1 cellular context compared by ENCODE assay signal in the genomic region with DNA sequence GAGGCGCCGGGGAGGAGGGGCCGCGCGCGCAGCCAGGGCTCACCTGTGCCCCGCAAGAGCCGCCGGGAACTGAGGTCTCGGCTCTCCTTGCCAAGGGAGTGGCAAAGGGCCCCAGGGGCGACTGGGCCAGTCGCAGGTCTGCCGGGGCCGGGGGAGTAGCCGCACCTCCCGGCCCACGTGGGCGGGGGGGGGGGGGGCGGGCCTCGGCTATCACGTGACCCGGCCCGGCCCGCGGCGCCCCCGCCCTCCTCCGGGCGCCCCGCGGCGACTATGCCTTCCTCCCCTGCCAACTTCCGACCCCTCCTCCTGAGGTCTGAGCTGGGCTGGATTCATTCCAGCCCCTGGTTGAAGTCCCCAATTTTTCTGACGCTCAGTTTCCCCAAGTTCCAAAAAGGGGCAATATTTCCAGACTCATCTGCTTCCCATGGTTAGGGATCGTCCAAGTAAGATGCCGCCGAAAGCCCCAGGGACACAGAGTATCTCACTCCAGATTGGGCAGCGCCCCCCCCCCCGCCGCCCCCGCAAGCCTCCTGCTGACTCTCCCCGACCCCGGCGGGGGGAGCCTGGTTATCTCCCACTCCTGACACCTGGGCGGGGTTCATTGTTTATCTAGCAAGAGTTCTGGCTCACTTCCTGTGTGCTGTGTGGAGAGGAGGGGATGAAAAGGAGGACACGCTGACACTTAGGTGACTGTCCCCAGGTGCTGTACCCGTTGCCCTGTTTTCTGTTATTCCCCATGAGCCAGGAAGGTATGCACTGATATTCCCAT.
A peak's percentile ranks its signal among the peaks of the same experiment; 100 is the strongest.
TF ChIP-seq lines count a peak whose summit lies in the region.

A gene with protein sequence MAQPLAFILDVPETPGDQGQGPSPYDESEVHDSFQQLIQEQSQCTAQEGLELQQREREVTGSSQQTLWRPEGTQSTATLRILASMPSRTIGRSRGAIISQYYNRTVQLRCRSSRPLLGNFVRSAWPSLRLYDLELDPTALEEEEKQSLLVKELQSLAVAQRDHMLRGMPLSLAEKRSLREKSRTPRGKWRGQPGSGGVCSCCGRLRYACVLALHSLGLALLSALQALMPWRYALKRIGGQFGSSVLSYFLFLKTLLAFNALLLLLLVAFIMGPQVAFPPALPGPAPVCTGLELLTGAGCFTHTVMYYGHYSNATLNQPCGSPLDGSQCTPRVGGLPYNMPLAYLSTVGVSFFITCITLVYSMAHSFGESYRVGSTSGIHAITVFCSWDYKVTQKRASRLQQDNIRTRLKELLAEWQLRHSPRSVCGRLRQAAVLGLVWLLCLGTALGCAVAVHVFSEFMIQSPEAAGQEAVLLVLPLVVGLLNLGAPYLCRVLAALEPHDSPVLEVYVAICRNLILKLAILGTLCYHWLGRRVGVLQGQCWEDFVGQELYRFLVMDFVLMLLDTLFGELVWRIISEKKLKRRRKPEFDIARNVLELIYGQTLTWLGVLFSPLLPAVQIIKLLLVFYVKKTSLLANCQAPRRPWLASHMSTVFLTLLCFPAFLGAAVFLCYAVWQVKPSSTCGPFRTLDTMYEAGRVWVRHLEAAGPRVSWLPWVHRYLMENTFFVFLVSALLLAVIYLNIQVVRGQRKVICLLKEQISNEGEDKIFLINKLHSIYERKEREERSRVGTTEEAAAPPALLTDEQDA (minus strand): TSS at position 140 of the 769 bp plus-strand sequence. CDS start 1,923 bp downstream, outside the sequence.

TF ChIP-seq in H1, 55 proteins besides CTCF, POLR2A, EP300 and RAD21:
- 0 out of 2 replicates have a peak, but pooled peaks have one; percentile 87 for TF ChIP-seq KDM1A (IDR thresholded peaks at IDR 0.05; ENCODE audit: borderline replicate concordance, low read length)
- no peak for TF ChIP-seq BCL11A (IDR thresholded peaks at IDR 0.05; ENCODE audit: low read depth in 2 of 2, low read length in 2 of 2)
- TF ChIP-seq TAF1 (IDR thresholded peaks at IDR 0.05; ENCODE audit: low read depth, low read length) = peak; percentile 81
- no peak for TF ChIP-seq SP4 (IDR thresholded peaks at IDR 0.05; ENCODE audit: low read length)
- TF ChIP-seq, protein P1, sequence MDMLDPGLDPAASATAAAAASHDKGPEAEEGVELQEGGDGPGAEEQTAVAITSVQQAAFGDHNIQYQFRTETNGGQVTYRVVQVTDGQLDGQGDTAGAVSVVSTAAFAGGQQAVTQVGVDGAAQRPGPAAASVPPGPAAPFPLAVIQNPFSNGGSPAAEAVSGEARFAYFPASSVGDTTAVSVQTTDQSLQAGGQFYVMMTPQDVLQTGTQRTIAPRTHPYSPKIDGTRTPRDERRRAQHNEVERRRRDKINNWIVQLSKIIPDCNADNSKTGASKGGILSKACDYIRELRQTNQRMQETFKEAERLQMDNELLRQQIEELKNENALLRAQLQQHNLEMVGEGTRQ (IDR thresholded peaks at IDR 0.05; ENCODE audit: low read length) = peak; percentile 81
- TF ChIP-seq TBP (IDR thresholded peaks at IDR 0.05; ENCODE audit: low read depth, low read length) = peak; percentile 68; the same call in 1 of the 2 replicates
- peak; percentile 76 for TF ChIP-seq POLR2AphosphoS5 (IDR thresholded peaks at IDR 0.05; ENCODE audit: low read depth, low read length)
- peak; percentile 85 for TF ChIP-seq TAF7 (optimal IDR thresholded peaks at IDR 0.05; ENCODE audit: borderline replicate concordance, low read depth, low read length)
